8 cellular contexts compared by ENCODE assay signal in genomic region chr1:231584117-231584516, GRCh38. TPM values are rescaled to one million over a fixed set of nuclear protein-coding genes. Genes with fewer than 3 reads are reported as not detected.
DNase-seq lines count a peak whose midpoint lies in the region; ATAC-seq and TF ChIP-seq lines count a peak whose summit lies in the region.
"Had no signal": no experiment of that assay in that cellular context is flagged by ENCODE, and none has a peak within 500 bp of the region (broad histone marks: within the 10 kb centered on the region; RNA-seq: fewer than 3 reads in every experiment).

No MANE protein-coding gene starts in this region.

- H3K27me3 ChIP-seq in neural cell (ENCODE audit: insufficient read depth, low read depth, low read length) = no peaks in the 10 kb centered on the region
- H3K27me3 ChIP-seq in naive thymus-derived CD4-positive, alpha-beta T cell (ENCODE audit: control insufficient read depth in 2 of 2, insufficient read depth in 2 of 2, low read length in 2 of 2) = no peaks in the 10 kb centered on the region

- POLR2A ChIA-PET in naive thymus-derived CD4-positive, alpha-beta T cell (lab: Charles Lee) = no interaction called here

- no peaks in the 10 kb centered on the region for H4K20me1 ChIP-seq in neural cell (ENCODE audit: insufficient read depth)

- no peak overlapping the region for H3K4me3 Mint-ChIP-seq in naive thymus-derived CD4-positive, alpha-beta T cell
- H3K4me3 Mint-ChIP-seq: activated naive CD8-positive, alpha-beta T cell had no signal

- peak; percentile 46 for TF ChIP-seq CTCF in neural cell (IDR thresholded peaks at IDR 0.05; ENCODE audit: poor library complexity, severe bottlenecking)

- H3K27ac ChIP-seq in neural cell (ENCODE audit: low read length) = no peak overlapping the region
- no peak overlapping the region for H3K27ac ChIP-seq in naive thymus-derived CD4-positive, alpha-beta T cell (ENCODE audit: low read depth, low read length)

- no peaks in the 10 kb centered on the region for H3F3A ChIP-seq in neural cell (ENCODE audit: insufficient read depth, low read length, poor library complexity, severe bottlenecking)

- CTCF ChIA-PET in naive thymus-derived CD4-positive, alpha-beta T cell (lab: Charles Lee) = interaction anchor here (1.9 kb wide), 1 partner anchor 227 kb away, joined by 7 read pairs; no protein-coding TSS in a partner anchor

- no peaks in the 10 kb centered on the region for H3K9me3 Mint-ChIP-seq in naive thymus-derived CD4-positive, alpha-beta T cell

- H3K9me2 ChIP-seq in neural cell (ENCODE audit: insufficient read depth, low read length) = no peaks in the 10 kb centered on the region

- H3K36me3 Mint-ChIP-seq in naive thymus-derived CD4-positive, alpha-beta T cell = no peaks in the 10 kb centered on the region

- no peaks in the 10 kb centered on the region for H3K27me3 Mint-ChIP-seq in naive thymus-derived CD4-positive, alpha-beta T cell
- H3K27me3 Mint-ChIP-seq: activated naive CD8-positive, alpha-beta T cell had no signal

- no peak overlapping the region for H2AFZ ChIP-seq in neural cell (ENCODE audit: low read depth, low read length)

- H3K9me3 ChIP-seq in neural cell (ENCODE audit: low read length) = no peaks in the 10 kb centered on the region
- no peaks in the 10 kb centered on the region for H3K9me3 ChIP-seq in naive thymus-derived CD4-positive, alpha-beta T cell (ENCODE audit: control insufficient read depth in 2 of 3, low read length in 3 of 3)

- no peak overlapping the region for H3K27ac Mint-ChIP-seq in naive thymus-derived CD4-positive, alpha-beta T cell
- H3K27ac Mint-ChIP-seq: activated naive CD8-positive, alpha-beta T cell had no signal

- H3K4me1 ChIP-seq in naive thymus-derived CD4-positive, alpha-beta T cell (ENCODE audit: control insufficient read depth in 2 of 2, insufficient read depth in 2 of 2, low read length in 2 of 2) = no peaks in the 10 kb centered on the region

- no peaks in the 10 kb centered on the region for H3K4me1 Mint-ChIP-seq in naive thymus-derived CD4-positive, alpha-beta T cell

- H3K4me2 ChIP-seq in neural cell (ENCODE audit: low read length) = no peak overlapping the region

- ATAC-seq in naive thymus-derived CD4-positive, alpha-beta T cell = no peak
- ATAC-seq in HG03439 (IDR thresholded peaks at IDR 0.05; ENCODE audit: unreplicated experiment) = no peak

- no peak overlapping the region for H3K9ac ChIP-seq in neural cell (ENCODE audit: low read length)

- intact Hi-C loops in naive thymus-derived CD4-positive, alpha-beta T cell (cut with micrococcal nuclease) = no loop called here

- DNase-seq in GDM1 (lab: John Stamatoyannopoulos, UW) (peak; percentile 7), M059J (ENCODE audit: low read depth) (peak; percentile 59), amniotic stem cell (lab: John Stamatoyannopoulos, UW) (peak; percentile 51), amygdala (lab: John Stamatoyannopoulos, UW) (no peak)
- DNase-seq in naive thymus-derived CD4-positive, alpha-beta T cell = no peak

- H3K79me2 ChIP-seq in neural cell (replicated peaks; ENCODE audit: insufficient read depth, low read length) = no peaks in the 10 kb centered on the region

- no peak for TF ChIP-seq EP300 in neural cell (conservative IDR thresholded peaks at IDR 0.05; ENCODE audit: poor library complexity, severe bottlenecking)

- no peak overlapping the region for H3K4me3 ChIP-seq in neural cell (ENCODE audit: low read length)
- no peak overlapping the region for H3K4me3 ChIP-seq in naive thymus-derived CD4-positive, alpha-beta T cell (ENCODE audit: low read length)

- no peaks in the 10 kb centered on the region for H3K36me3 ChIP-seq in neural cell (ENCODE audit: insufficient read depth, low read length)
- no peaks in the 10 kb centered on the region for H3K36me3 ChIP-seq in naive thymus-derived CD4-positive, alpha-beta T cell (ENCODE audit: control insufficient read depth in 2 of 3, insufficient read depth in 3 of 3, low read length in 3 of 3)

- peak; percentile 38 for TF ChIP-seq RAD21 in neural cell (conservative IDR thresholded peaks at IDR 0.05)

TF ChIP-seq in neural cell, 6 proteins besides CTCF, POLR2A, EP300 and RAD21:
- TF ChIP-seq TAF1 (IDR thresholded peaks at IDR 0.05; ENCODE audit: low read depth) = no peak
- peak; percentile 49 for TF ChIP-seq SMC3 (conservative IDR thresholded peaks at IDR 0.05; ENCODE audit: poor library complexity)

RNA-seq across cellular contexts. Expression of gene DISC1, which starts 42.5 kb away (rescaled TPM):
- total RNA-seq in M059J (2014; rRNA removed; shearing (Covaris generic)) = 3.9 and 5.8 TPM in 2 replicates
- polyA plus RNA-seq in neural cell = 0.42 and 0.84 TPM in 2 replicates
- polyA minus RNA-seq in neural cell = 2.9 and 3.4 TPM in 2 replicates
- total RNA-seq in naive thymus-derived CD4-positive, alpha-beta T cell = 10 to 100 TPM; 17.1 to 33.8 (median 23.5) TPM
- polyA plus RNA-seq in naive thymus-derived CD4-positive, alpha-beta T cell = 1 to 10 TPM; 7.8 to 9.0 TPM

RNA-seq across cellular contexts. Expression of gene TSNAX, which starts 55.6 kb away (rescaled TPM):
- 29.7 and 36.3 TPM in 2 replicates for total RNA-seq in M059J (2014; rRNA removed; shearing (Covaris generic))
- polyA plus RNA-seq in neural cell = 55.1 and 55.2 TPM in 2 replicates
- 56.2 and 58.7 TPM in 2 replicates for polyA minus RNA-seq in neural cell
- 10 to 100 TPM; 33.7 to 49.7 (median 34.3) TPM for total RNA-seq in naive thymus-derived CD4-positive, alpha-beta T cell
- polyA plus RNA-seq in naive thymus-derived CD4-positive, alpha-beta T cell = 10 to 100 TPM; 93.1 to 97.1 TPM

Comparison
In these comparisons a context has a peak if more than half of its experiments do, and no peak if none do; other contexts are left out.
1. DNase-seq: peak in GDM1 (single experiment), M059J (single experiment) and amniotic stem cell (single experiment); none in naive thymus-derived CD4-positive, alpha-beta T cell (0 of 9) and amygdala (0 of 56).